Comparison of ENCODE assay signal across 8 cellular contexts in genomic region chr5:55711531-55712022, GRCh38. TPM values are rescaled to one million over a fixed set of nuclear protein-coding genes. Genes with fewer than 3 reads are reported as not detected.
DNase-seq lines count a peak whose midpoint lies in the region; ATAC-seq and TF ChIP-seq lines count a peak whose summit lies in the region.

No MANE protein-coding gene starts in this region.

- H3K36me3 ChIP-seq in SJSA1 (no peaks in the 10 kb centered on the region), parathyroid adenoma (ENCODE audit: control insufficient read depth, insufficient read depth, low read length) (no peaks in the 10 kb centered on the region)

- peak overlapping the region; percentile 77 for H3K4me2 ChIP-seq in parathyroid adenoma (ENCODE audit: low read length)

- H3K27me3 ChIP-seq in SJSA1 (replicated peaks) (no peaks in the 10 kb centered on the region; the same call in 1 of the 2 replicates), parathyroid adenoma (ENCODE audit: control insufficient read depth, insufficient read depth, low read length) (no peaks in the 10 kb centered on the region)

- peaks cover 19% of the 10 kb centered on the region for H3K79me2 ChIP-seq in parathyroid adenoma

- peak overlapping the region; percentile 90 for H2AFZ ChIP-seq in parathyroid adenoma

- H3K27ac ChIP-seq in SJSA1 (no peak overlapping the region), parathyroid adenoma (peak overlapping the region; percentile 34)

- H3K9me3 ChIP-seq in SJSA1 (replicated peaks) (no peaks in the 10 kb centered on the region), parathyroid adenoma (ENCODE audit: control insufficient read depth, low read length) (no peaks in the 10 kb centered on the region)

- DNase-seq in GM10266 (ENCODE audit: extremely low spot score) (peak; percentile 25), SJSA1 (ENCODE audit: low read depth in 1 of 2, low spot score in 2 of 2) (no peak), epithelial cell of proximal tubule (ENCODE audit: low read depth) (no peak), T-helper 9 cell (no peak), DMS114 treated with DMSO at 0.1 percent for 48 hours (lab: John Stamatoyannopoulos, UW; ENCODE audit: unreplicated experiment) (no peak), dedifferentiated amniotic fluid mesenchymal stem cell (ENCODE audit: extremely low spot score) (no peak)

- ATAC-seq in GM21360 (IDR thresholded peaks at IDR 0.05; ENCODE audit: unreplicated experiment) = no peak

- H3K9ac ChIP-seq in parathyroid adenoma = no peak overlapping the region

- H3K4me3 ChIP-seq in SJSA1 (peak overlapping the region; percentile 57), epithelial cell of proximal tubule (ENCODE audit: low read depth, low read length) (peak overlapping the region; percentile 91), parathyroid adenoma (ENCODE audit: low read depth, low read length) (peak overlapping the region; percentile 96)

- TF ChIP-seq CTCF in GM10266 (IDR thresholded peaks at IDR 0.05; ENCODE audit: control insufficient read depth, insufficient read depth, low read depth, missing control alignments) (no peak), epithelial cell of proximal tubule (conservative IDR thresholded peaks at IDR 0.05; ENCODE audit: low read depth, low read length) (no peak), parathyroid adenoma (IDR thresholded peaks at IDR 0.05) (no peak)

- H3K4me1 ChIP-seq in SJSA1 (replicated peaks) = peaks cover 9% of the 10 kb centered on the region; the same call in 1 of the 2 replicates
- no peaks in the 10 kb centered on the region for H3K4me1 ChIP-seq in parathyroid adenoma

RNA-seq across cellular contexts. Expression of gene SLC38A9, which starts 0.5 kb away (rescaled TPM):
- 22.3 and 26.6 TPM in 2 replicates for total RNA-seq in SJSA1 (2014; rRNA removed; shearing (Covaris generic))
- total RNA-seq in epithelial cell of proximal tubule = 15.0 and 17.6 TPM in 2 replicates

RNA-seq across cellular contexts. Expression of gene DDX4, which starts 26.3 kb away (rescaled TPM):
- not detected in 2 replicates for total RNA-seq in SJSA1 (2014; rRNA removed; shearing (Covaris generic))
- not detected in 2 replicates for total RNA-seq in epithelial cell of proximal tubule
